1 cellular context compared by ENCODE assay signal in genomic region chr19:54207908-54208783, GRCh38.
TF ChIP-seq lines count a peak whose summit lies in the region.

No MANE protein-coding gene starts in this region.

TF ChIP-seq in GM12878, 131 proteins besides CTCF, POLR2A, EP300 and RAD21 (continues in another document):
- TF ChIP-seq GATAD2B (conservative IDR thresholded peaks at IDR 0.05; ENCODE audit: low read depth) (peak; percentile 56; the same call in 1 of the 2 replicates), ZNF384 (IDR thresholded peaks at IDR 0.05; ENCODE audit: borderline replicate concordance, low read depth, low read length) (no peak), TARDBP (IDR thresholded peaks at IDR 0.05; ENCODE audit: borderline replicate concordance) (peak; percentile 23; the same call in 1 of the 2 replicates), YY1 (IDR thresholded peaks at IDR 0.05; ENCODE audit: low read depth, low read length) (no peak), YBX1 (IDR thresholded peaks at IDR 0.05) (no peak), CREM (IDR thresholded peaks at IDR 0.05; ENCODE audit: low read depth) (peak; percentile 60; the same call in 1 of the 2 replicates), SPI1 (IDR thresholded peaks at IDR 0.05; ENCODE audit: borderline replicate concordance, insufficient read depth, low read depth, low read length) (peak; percentile 95), ZNF207 (IDR thresholded peaks at IDR 0.05; ENCODE audit: borderline replicate concordance) (0 out of 2 replicates have a peak, but pooled peaks have one; percentile 31), FOXM1 (IDR thresholded peaks at IDR 0.05; ENCODE audit: low read depth, low read length) (peak; percentile 78), TCF3 (IDR thresholded peaks at IDR 0.05; ENCODE audit: borderline replicate concordance, insufficient read depth, low read depth, low read length) (0 out of 2 replicates have a peak, but pooled peaks have one; percentile 6), IKZF2 (IDR thresholded peaks at IDR 0.05) (peak; percentile 97), CBX3 (IDR thresholded peaks at IDR 0.05; ENCODE audit: borderline replicate concordance, low read depth) (no peak), PAX5 (IDR thresholded peaks at IDR 0.05; ENCODE audit: borderline replicate concordance, low read depth, low read length) (peak; percentile 71), EZH2 (IDR thresholded peaks at IDR 0.05; ENCODE audit: borderline replicate concordance, control insufficient read depth, low read depth, low read length) (no peak), NR2F1 (conservative IDR thresholded peaks at IDR 0.05) (peak; percentile 65; the same call in 1 of the 2 replicates), SREBF1 (IDR thresholded peaks at IDR 0.05; ENCODE audit: low read length) (no peak), POLR2AphosphoS5 (IDR thresholded peaks at IDR 0.05; ENCODE audit: low read length) (peak; percentile 92), REST (IDR thresholded peaks at IDR 0.05; ENCODE audit: low read depth, low read length) (peak; percentile 60; the same call in 1 of the 2 replicates), BCLAF1 (IDR thresholded peaks at IDR 0.05) (peak; percentile 4; the same call in 1 of the 2 replicates), MYB (IDR thresholded peaks at IDR 0.05; ENCODE audit: borderline replicate concordance, low read depth, low read length) (no peak), MTA3 (IDR thresholded peaks at IDR 0.05; ENCODE audit: borderline replicate concordance, low read length) (peak; percentile 98), ZNF217 (IDR thresholded peaks at IDR 0.05) (no peak), ZNF274 (IDR thresholded peaks at IDR 0.05; ENCODE audit: insufficient read depth, insufficient read length) (no peak), USF2 (IDR thresholded peaks at IDR 0.05; ENCODE audit: borderline replicate concordance, low read depth, low read length) (no peak), STAT3 (IDR thresholded peaks at IDR 0.05; ENCODE audit: low read depth, low read length) (0 out of 2 replicates have a peak, but pooled peaks have one; percentile 63), SMAD5 (IDR thresholded peaks at IDR 0.05; ENCODE audit: low read depth) (peak; percentile 67; the same call in 1 of the 2 replicates), MEF2B (IDR thresholded peaks at IDR 0.05; ENCODE audit: partially characterized antibody, poor library complexity, severe bottlenecking) (peak; percentile 53), ZNF24 (IDR thresholded peaks at IDR 0.05) (no peak), CEBPZ (IDR thresholded peaks at IDR 0.05; ENCODE audit: low read depth, low read length) (no peak; the same call in 1 of the 2 replicates), SUPT20H (IDR thresholded peaks at IDR 0.05; ENCODE audit: borderline replicate concordance, control insufficient read depth, low read depth, low read length) (no peak), BRCA1 (IDR thresholded peaks at IDR 0.05; ENCODE audit: low read depth, low read length) (no peak), ZSCAN29 (IDR thresholded peaks at IDR 0.05) (no peak), IRF4 (IDR thresholded peaks at IDR 0.05; ENCODE audit: low read depth, low read length) (peak; percentile 82; the same call in 1 of the 2 replicates), ATF2 (IDR thresholded peaks at IDR 0.05; ENCODE audit: low read length) (peak; percentile 84), SMARCA5 (IDR thresholded peaks at IDR 0.05) (0 out of 2 replicates have a peak, but pooled peaks have one; percentile 54)
- TF ChIP-seq, protein P1, sequence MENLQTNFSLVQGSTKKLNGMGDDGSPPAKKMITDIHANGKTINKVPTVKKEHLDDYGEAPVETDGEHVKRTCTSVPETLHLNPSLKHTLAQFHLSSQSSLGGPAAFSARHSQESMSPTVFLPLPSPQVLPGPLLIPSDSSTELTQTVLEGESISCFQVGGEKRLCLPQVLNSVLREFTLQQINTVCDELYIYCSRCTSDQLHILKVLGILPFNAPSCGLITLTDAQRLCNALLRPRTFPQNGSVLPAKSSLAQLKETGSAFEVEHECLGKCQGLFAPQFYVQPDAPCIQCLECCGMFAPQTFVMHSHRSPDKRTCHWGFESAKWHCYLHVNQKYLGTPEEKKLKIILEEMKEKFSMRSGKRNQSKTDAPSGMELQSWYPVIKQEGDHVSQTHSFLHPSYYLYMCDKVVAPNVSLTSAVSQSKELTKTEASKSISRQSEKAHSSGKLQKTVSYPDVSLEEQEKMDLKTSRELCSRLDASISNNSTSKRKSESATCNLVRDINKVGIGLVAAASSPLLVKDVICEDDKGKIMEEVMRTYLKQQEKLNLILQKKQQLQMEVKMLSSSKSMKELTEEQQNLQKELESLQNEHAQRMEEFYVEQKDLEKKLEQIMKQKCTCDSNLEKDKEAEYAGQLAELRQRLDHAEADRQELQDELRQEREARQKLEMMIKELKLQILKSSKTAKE (IDR thresholded peaks at IDR 0.05; ENCODE audit: low read depth, poor library complexity, severe bottlenecking) = peak; percentile 70
- TF ChIP-seq, protein P2, sequence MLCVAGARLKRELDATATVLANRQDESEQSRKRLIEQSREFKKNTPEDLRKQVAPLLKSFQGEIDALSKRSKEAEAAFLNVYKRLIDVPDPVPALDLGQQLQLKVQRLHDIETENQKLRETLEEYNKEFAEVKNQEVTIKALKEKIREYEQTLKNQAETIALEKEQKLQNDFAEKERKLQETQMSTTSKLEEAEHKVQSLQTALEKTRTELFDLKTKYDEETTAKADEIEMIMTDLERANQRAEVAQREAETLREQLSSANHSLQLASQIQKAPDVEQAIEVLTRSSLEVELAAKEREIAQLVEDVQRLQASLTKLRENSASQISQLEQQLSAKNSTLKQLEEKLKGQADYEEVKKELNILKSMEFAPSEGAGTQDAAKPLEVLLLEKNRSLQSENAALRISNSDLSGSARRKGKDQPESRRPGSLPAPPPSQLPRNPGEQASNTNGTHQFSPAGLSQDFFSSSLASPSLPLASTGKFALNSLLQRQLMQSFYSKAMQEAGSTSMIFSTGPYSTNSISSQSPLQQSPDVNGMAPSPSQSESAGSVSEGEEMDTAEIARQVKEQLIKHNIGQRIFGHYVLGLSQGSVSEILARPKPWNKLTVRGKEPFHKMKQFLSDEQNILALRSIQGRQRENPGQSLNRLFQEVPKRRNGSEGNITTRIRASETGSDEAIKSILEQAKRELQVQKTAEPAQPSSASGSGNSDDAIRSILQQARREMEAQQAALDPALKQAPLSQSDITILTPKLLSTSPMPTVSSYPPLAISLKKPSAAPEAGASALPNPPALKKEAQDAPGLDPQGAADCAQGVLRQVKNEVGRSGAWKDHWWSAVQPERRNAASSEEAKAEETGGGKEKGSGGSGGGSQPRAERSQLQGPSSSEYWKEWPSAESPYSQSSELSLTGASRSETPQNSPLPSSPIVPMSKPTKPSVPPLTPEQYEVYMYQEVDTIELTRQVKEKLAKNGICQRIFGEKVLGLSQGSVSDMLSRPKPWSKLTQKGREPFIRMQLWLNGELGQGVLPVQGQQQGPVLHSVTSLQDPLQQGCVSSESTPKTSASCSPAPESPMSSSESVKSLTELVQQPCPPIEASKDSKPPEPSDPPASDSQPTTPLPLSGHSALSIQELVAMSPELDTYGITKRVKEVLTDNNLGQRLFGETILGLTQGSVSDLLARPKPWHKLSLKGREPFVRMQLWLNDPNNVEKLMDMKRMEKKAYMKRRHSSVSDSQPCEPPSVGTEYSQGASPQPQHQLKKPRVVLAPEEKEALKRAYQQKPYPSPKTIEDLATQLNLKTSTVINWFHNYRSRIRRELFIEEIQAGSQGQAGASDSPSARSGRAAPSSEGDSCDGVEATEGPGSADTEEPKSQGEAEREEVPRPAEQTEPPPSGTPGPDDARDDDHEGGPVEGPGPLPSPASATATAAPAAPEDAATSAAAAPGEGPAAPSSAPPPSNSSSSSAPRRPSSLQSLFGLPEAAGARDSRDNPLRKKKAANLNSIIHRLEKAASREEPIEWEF (IDR thresholded peaks at IDR 0.05; ENCODE audit: insufficient replicate concordance, low read depth, low read length) = no peak
- TF ChIP-seq, protein P3, sequence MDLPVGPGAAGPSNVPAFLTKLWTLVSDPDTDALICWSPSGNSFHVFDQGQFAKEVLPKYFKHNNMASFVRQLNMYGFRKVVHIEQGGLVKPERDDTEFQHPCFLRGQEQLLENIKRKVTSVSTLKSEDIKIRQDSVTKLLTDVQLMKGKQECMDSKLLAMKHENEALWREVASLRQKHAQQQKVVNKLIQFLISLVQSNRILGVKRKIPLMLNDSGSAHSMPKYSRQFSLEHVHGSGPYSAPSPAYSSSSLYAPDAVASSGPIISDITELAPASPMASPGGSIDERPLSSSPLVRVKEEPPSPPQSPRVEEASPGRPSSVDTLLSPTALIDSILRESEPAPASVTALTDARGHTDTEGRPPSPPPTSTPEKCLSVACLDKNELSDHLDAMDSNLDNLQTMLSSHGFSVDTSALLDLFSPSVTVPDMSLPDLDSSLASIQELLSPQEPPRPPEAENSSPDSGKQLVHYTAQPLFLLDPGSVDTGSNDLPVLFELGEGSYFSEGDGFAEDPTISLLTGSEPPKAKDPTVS (IDR thresholded peaks at IDR 0.05; ENCODE audit: low read depth, low read length) = no peak
